In genomic region chr17:39150795-39151679, GRCh38 we compare ENCODE assay signal across 8 cellular contexts. TPM values are rescaled to one million over a fixed set of nuclear protein-coding genes. Genes with fewer than 3 reads are reported as not detected.
A peak's percentile ranks its signal among the peaks of the same experiment; 100 is the strongest.
DNase-seq lines count a peak whose midpoint lies in the region; ATAC-seq and TF ChIP-seq lines count a peak whose summit lies in the region.

PLXDC1 (minus strand) TSS chr17:39151637; CDS start chr17:39151437, 200 bp downstream.

- peaks cover 11 to 27% (median 20%) of the 10 kb centered on the region in 10 experiments for H3K4me1 ChIP-seq in BLaER1 treated with 17β-estradiol and CSF1 and Interleukin-3, amounts not matched to agents 10 nM and 100 nM
- H3K4me1 ChIP-seq in neural progenitor cell = peaks cover 8% of the 10 kb centered on the region

- H3K4me3 Mint-ChIP-seq in endothelial cell (ENCODE audit: unreplicated experiment) = peak within 1 kb of the TSS; percentile 100
- peak within 1 kb of the TSS; percentile 98 for H3K4me3 Mint-ChIP-seq in neural progenitor cell

- H3K9ac ChIP-seq in BLaER1 treated with 17β-estradiol and CSF1 and Interleukin-3, amounts not matched to agents 10 nM and 100 nM = peak within 1 kb of the TSS in 8 of 11 experiments; percentile 55 to 90 (median 82); a peak in 10 of 22 replicates
- H3K9ac ChIP-seq in neural progenitor cell = no peak within 1 kb of the TSS

- no peaks in the 10 kb centered on the region for H3K36me3 ChIP-seq in BLaER1 treated with 17β-estradiol and CSF1 and Interleukin-3, amounts not matched to agents 10 nM and 100 nM
- no peaks in the 10 kb centered on the region for H3K36me3 ChIP-seq in neural progenitor cell

- H3K9me3 Mint-ChIP-seq in endothelial cell (ENCODE audit: unreplicated experiment) (no peaks in the 10 kb centered on the region), neural progenitor cell (peaks cover 13% of the 10 kb centered on the region)

- H3K27ac Mint-ChIP-seq in endothelial cell (ENCODE audit: unreplicated experiment) (peak within 1 kb of the TSS; percentile 91), neural progenitor cell (no peak within 1 kb of the TSS)

- peaks cover 13% of the 10 kb centered on the region for H3F3A ChIP-seq in neural progenitor cell (ENCODE audit: low read depth)

- TF ChIP-seq CTCF in RWPE1 (conservative IDR thresholded peaks at IDR 0.05; ENCODE audit: low read depth) (no peak), endothelial cell (IDR thresholded peaks at IDR 0.05; ENCODE audit: unreplicated experiment) (no peak), neural progenitor cell (IDR thresholded peaks at IDR 0.05) (no peak)

- CTCF ChIA-PET in RWPE1 (lab: Yijun Ruan, JAX) = interaction anchor here (0.7 to 4.8 kb wide), 2 partner anchors 14 to 167 kb away, joined by 5 to 91 read pairs; no protein-coding TSS in a partner anchor

- H3K36me3 Mint-ChIP-seq in endothelial cell (ENCODE audit: low read depth, unreplicated experiment) (peaks cover 18% of the 10 kb centered on the region), neural progenitor cell (peaks cover 7% of the 10 kb centered on the region)

- H2AFZ ChIP-seq in neural progenitor cell (replicated peaks) = peak within 1 kb of the TSS; percentile 72

- peaks cover 0 to 18% (median 0%) of the 10 kb centered on the region in 11 experiments; a peak in 9 of 22 replicates for H4K20me1 ChIP-seq in BLaER1 treated with 17β-estradiol and CSF1 and Interleukin-3, amounts not matched to agents 10 nM and 100 nM
- H4K20me1 ChIP-seq in neural progenitor cell (ENCODE audit: low read depth) = no peaks in the 10 kb centered on the region

- H3K4me1 Mint-ChIP-seq in endothelial cell (ENCODE audit: unreplicated experiment) = peaks cover 23% of the 10 kb centered on the region
- peaks cover 27% of the 10 kb centered on the region for H3K4me1 Mint-ChIP-seq in neural progenitor cell

- POLR2A ChIA-PET in RWPE1 (lab: Yijun Ruan, JAX; ENCODE audit: low non-redundant PET) = interaction anchor here (0.7 kb wide), 1 partner anchor 76 kb away, joined by 4 read pairs; no protein-coding TSS in a partner anchor

- no peak for ATAC-seq in HG03439 (IDR thresholded peaks at IDR 0.05; ENCODE audit: unreplicated experiment)

- H3K27me3 Mint-ChIP-seq in endothelial cell (ENCODE audit: unreplicated experiment) (peaks cover 28% of the 10 kb centered on the region), neural progenitor cell (ENCODE audit: insufficient read depth, low read depth) (peaks cover 67% of the 10 kb centered on the region)

- H3K4me2 ChIP-seq in BLaER1 treated with 17β-estradiol and CSF1 and Interleukin-3, amounts not matched to agents 10 nM and 100 nM = peak within 1 kb of the TSS; percentile 80 to 96 (median 91)
- H3K4me2 ChIP-seq in neural progenitor cell = peak within 1 kb of the TSS; percentile 99

- no peaks in the 10 kb centered on the region for H3K79me2 ChIP-seq in neural progenitor cell (ENCODE audit: low read depth)

- H3K27me3 ChIP-seq in BLaER1 treated with 17β-estradiol and CSF1 and Interleukin-3, amounts not matched to agents 10 nM and 100 nM = peaks cover 39 to 43% (median 42%) of the 10 kb centered on the region in 11 experiments
- peaks cover 38% of the 10 kb centered on the region for H3K27me3 ChIP-seq in neural progenitor cell

- H3K4me3 ChIP-seq in BLaER1 treated with 17β-estradiol and CSF1 and Interleukin-3, amounts not matched to agents 10 nM and 100 nM = peak within 1 kb of the TSS; percentile 70 to 96 (median 86); a peak in 19 of 20 replicates
- H3K4me3 ChIP-seq in neural progenitor cell = peak within 1 kb of the TSS; percentile 83

- H3K9me3 ChIP-seq in BLaER1 treated with 17β-estradiol and CSF1 and Interleukin-3, amounts not matched to agents 10 nM and 100 nM (replicated peaks in 1 of 11) = no peaks in the 10 kb centered on the region
- no peaks in the 10 kb centered on the region for H3K9me3 ChIP-seq in neural progenitor cell (ENCODE audit: low read depth)

- no peak for DNase-seq in RWPE1 (ENCODE audit: low spot score)
- no peak for DNase-seq in endothelial cell (ENCODE audit: low spot score)
- peak; percentile 69 for DNase-seq in neural progenitor cell (ENCODE audit: low spot score)
- DNase-seq in NCI-H146 treated with DMSO at 0.1 percent for 48 hours (lab: John Stamatoyannopoulos, UW; ENCODE audit: unreplicated experiment) = no peak
- DNase-seq in NCI-H2196 (lab: John Stamatoyannopoulos, UW; ENCODE audit: unreplicated experiment) = no peak
- DNase-seq in NCI-H187 (lab: John Stamatoyannopoulos, UW) = no peak

- no peak within 1 kb of the TSS for H3K27ac ChIP-seq in BLaER1 treated with 17β-estradiol and CSF1 and Interleukin-3, amounts not matched to agents 10 nM and 100 nM
- peak within 1 kb of the TSS; percentile 90; the same call in 1 of the 2 replicates for H3K27ac ChIP-seq in RWPE1
- H3K27ac ChIP-seq in neural progenitor cell = no peak within 1 kb of the TSS

RNA-seq across cellular contexts. Expression of gene PLXDC1, which starts in this region (rescaled TPM):
- total RNA-seq in endothelial cell (ENCODE audit: unreplicated experiment) = 3.7 TPM
- 2.1 and 2.5 TPM in 2 replicates for total RNA-seq in neural progenitor cell (ENCODE audit: low replicate concordance)
